ENCODE assay signal across 1 cellular context in the genomic region with DNA sequence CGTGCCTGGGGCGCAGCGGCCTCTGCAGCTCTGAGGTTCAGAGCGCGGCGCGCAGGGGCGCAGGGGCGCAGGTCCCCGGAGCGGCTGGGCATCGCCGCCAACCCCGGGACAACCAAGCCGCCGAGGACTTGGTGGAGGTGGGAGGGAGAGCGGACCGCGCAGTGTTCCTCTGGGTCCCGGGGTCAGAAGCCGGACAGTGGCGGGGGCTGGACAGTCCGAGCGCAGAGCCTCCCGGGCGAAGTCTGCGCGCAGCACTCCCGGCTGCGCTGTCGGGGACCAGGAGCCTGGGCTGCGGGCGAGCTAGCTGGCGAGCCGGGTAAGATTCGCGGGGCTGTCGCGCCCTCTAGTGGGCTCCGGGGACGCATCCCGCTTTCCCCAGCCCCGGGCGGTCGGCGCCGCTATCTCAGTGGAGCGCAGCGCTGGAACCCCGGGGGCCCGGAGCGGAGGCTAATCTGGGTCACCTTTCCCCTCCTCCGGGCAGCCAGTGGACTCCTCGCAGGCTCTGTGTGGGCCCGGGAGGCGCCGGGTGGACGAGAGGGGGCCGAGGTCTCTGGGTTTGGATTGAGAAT.
TF ChIP-seq lines count a peak whose summit lies in the region.

No MANE protein-coding gene starts in this region.

TF ChIP-seq in HepG2, 621 proteins besides CTCF, POLR2A, EP300 and RAD21 (continued from another document and continues in another):
- no peak for TF ChIP-seq ZNF878 (CRISPR knock-in tag; IDR thresholded peaks at IDR 0.05)
- TF ChIP-seq, protein P1, sequence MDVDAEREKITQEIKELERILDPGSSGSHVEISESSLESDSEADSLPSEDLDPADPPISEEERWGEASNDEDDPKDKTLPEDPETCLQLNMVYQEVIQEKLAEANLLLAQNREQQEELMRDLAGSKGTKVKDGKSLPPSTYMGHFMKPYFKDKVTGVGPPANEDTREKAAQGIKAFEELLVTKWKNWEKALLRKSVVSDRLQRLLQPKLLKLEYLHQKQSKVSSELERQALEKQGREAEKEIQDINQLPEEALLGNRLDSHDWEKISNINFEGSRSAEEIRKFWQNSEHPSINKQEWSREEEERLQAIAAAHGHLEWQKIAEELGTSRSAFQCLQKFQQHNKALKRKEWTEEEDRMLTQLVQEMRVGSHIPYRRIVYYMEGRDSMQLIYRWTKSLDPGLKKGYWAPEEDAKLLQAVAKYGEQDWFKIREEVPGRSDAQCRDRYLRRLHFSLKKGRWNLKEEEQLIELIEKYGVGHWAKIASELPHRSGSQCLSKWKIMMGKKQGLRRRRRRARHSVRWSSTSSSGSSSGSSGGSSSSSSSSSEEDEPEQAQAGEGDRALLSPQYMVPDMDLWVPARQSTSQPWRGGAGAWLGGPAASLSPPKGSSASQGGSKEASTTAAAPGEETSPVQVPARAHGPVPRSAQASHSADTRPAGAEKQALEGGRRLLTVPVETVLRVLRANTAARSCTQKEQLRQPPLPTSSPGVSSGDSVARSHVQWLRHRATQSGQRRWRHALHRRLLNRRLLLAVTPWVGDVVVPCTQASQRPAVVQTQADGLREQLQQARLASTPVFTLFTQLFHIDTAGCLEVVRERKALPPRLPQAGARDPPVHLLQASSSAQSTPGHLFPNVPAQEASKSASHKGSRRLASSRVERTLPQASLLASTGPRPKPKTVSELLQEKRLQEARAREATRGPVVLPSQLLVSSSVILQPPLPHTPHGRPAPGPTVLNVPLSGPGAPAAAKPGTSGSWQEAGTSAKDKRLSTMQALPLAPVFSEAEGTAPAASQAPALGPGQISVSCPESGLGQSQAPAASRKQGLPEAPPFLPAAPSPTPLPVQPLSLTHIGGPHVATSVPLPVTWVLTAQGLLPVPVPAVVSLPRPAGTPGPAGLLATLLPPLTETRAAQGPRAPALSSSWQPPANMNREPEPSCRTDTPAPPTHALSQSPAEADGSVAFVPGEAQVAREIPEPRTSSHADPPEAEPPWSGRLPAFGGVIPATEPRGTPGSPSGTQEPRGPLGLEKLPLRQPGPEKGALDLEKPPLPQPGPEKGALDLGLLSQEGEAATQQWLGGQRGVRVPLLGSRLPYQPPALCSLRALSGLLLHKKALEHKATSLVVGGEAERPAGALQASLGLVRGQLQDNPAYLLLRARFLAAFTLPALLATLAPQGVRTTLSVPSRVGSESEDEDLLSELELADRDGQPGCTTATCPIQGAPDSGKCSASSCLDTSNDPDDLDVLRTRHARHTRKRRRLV (CRISPR knock-in tag; IDR thresholded peaks at IDR 0.05): no peak
- no peak for TF ChIP-seq ZNF615 (CRISPR knock-in tag; IDR thresholded peaks at IDR 0.05; ENCODE audit: borderline replicate concordance)
- TF ChIP-seq, protein P2, sequence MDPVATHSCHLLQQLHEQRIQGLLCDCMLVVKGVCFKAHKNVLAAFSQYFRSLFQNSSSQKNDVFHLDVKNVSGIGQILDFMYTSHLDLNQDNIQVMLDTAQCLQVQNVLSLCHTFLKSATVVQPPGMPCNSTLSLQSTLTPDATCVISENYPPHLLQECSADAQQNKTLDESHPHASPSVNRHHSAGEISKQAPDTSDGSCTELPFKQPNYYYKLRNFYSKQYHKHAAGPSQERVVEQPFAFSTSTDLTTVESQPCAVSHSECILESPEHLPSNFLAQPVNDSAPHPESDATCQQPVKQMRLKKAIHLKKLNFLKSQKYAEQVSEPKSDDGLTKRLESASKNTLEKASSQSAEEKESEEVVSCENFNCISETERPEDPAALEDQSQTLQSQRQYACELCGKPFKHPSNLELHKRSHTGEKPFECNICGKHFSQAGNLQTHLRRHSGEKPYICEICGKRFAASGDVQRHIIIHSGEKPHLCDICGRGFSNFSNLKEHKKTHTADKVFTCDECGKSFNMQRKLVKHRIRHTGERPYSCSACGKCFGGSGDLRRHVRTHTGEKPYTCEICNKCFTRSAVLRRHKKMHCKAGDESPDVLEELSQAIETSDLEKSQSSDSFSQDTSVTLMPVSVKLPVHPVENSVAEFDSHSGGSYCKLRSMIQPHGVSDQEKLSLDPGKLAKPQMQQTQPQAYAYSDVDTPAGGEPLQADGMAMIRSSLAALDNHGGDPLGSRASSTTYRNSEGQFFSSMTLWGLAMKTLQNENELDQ (CRISPR knock-in tag; IDR thresholded peaks at IDR 0.05; ENCODE audit: borderline replicate concordance): no peak
- no peak for TF ChIP-seq DNMT3B (CRISPR knock-in tag; conservative IDR thresholded peaks at IDR 0.05)
- TF ChIP-seq ZNF547 (CRISPR knock-in tag; IDR thresholded peaks at IDR 0.05): no peak; the same call in 1 of the 2 replicates
- no peak for TF ChIP-seq HOXA7 (CRISPR knock-in tag; IDR thresholded peaks at IDR 0.05)
- TF ChIP-seq, protein P3, sequence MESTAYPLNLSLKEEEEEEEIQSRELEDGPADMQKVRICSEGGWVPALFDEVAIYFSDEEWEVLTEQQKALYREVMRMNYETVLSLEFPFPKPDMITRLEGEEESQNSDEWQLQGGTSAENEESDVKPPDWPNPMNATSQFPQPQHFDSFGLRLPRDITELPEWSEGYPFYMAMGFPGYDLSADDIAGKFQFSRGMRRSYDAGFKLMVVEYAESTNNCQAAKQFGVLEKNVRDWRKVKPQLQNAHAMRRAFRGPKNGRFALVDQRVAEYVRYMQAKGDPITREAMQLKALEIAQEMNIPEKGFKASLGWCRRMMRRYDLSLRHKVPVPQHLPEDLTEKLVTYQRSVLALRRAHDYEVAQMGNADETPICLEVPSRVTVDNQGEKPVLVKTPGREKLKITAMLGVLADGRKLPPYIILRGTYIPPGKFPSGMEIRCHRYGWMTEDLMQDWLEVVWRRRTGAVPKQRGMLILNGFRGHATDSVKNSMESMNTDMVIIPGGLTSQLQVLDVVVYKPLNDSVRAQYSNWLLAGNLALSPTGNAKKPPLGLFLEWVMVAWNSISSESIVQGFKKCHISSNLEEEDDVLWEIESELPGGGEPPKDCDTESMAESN (CRISPR knock-in tag; conservative IDR thresholded peaks at IDR 0.05): no peak
- no peak for TF ChIP-seq GATA4 (IDR thresholded peaks at IDR 0.05; ENCODE audit: borderline replicate concordance, low read depth)
- TF ChIP-seq ZNF772 (CRISPR knock-in tag; IDR thresholded peaks at IDR 0.05): no peak
- peak; percentile 40; the same call in 1 of the 2 replicates for TF ChIP-seq ZNF331 (CRISPR knock-in tag; IDR thresholded peaks at IDR 0.05)
- TF ChIP-seq ZBTB8A (CRISPR knock-in tag; IDR thresholded peaks at IDR 0.05; ENCODE audit: borderline replicate concordance, low read depth): no peak
- TF ChIP-seq TCF7 (IDR thresholded peaks at IDR 0.05; ENCODE audit: low read depth): no peak
- no peak for TF ChIP-seq ARNT (IDR thresholded peaks at IDR 0.05)
- no peak for TF ChIP-seq SUZ12 (IDR thresholded peaks at IDR 0.05; ENCODE audit: low read depth, low read length)
- TF ChIP-seq, protein P4, sequence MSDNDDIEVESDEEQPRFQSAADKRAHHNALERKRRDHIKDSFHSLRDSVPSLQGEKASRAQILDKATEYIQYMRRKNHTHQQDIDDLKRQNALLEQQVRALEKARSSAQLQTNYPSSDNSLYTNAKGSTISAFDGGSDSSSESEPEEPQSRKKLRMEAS (IDR thresholded peaks at IDR 0.05): no peak
- no peak for TF ChIP-seq MBD4 (IDR thresholded peaks at IDR 0.05; ENCODE audit: borderline replicate concordance, low read length)
- peak; percentile 32; the same call in 1 of the 2 replicates for TF ChIP-seq FOXO1 (CRISPR knock-in tag; IDR thresholded peaks at IDR 0.05)
- TF ChIP-seq, protein P5, sequence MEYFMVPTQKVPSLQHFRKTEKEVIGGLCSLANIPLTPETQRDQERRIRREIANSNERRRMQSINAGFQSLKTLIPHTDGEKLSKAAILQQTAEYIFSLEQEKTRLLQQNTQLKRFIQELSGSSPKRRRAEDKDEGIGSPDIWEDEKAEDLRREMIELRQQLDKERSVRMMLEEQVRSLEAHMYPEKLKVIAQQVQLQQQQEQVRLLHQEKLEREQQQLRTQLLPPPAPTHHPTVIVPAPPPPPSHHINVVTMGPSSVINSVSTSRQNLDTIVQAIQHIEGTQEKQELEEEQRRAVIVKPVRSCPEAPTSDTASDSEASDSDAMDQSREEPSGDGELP (IDR thresholded peaks at IDR 0.05; ENCODE audit: borderline replicate concordance, low read depth): no peak
- TF ChIP-seq ZNF616 (CRISPR knock-in tag; IDR thresholded peaks at IDR 0.05; ENCODE audit: low read depth): no peak
- TF ChIP-seq XRCC5 (optimal IDR thresholded peaks at IDR 0.05; ENCODE audit: low read length): peak; percentile 61
- TF ChIP-seq MTF1 (CRISPR knock-in tag; IDR thresholded peaks at IDR 0.05): 0 out of 2 replicates have a peak, but pooled peaks have one; percentile 29
- TF ChIP-seq ZFP36L2 (CRISPR knock-in tag; IDR thresholded peaks at IDR 0.05): no peak
- TF ChIP-seq, protein P6, sequence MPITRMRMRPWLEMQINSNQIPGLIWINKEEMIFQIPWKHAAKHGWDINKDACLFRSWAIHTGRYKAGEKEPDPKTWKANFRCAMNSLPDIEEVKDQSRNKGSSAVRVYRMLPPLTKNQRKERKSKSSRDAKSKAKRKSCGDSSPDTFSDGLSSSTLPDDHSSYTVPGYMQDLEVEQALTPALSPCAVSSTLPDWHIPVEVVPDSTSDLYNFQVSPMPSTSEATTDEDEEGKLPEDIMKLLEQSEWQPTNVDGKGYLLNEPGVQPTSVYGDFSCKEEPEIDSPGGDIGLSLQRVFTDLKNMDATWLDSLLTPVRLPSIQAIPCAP (CRISPR knock-in tag; IDR thresholded peaks at IDR 0.05; ENCODE audit: low read depth): no peak
- TF ChIP-seq, protein P7, sequence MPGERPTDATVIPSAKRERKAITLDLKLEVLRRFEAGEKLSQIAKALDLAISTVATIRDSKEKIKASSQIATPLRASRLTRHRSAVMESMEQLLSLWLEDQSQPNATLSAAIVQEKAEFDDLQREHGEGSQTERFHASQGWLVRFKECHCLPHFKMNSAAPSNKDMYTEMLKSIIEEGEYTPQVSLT (CRISPR knock-in tag; IDR thresholded peaks at IDR 0.05; ENCODE audit: borderline replicate concordance, low read depth): no peak
- TF ChIP-seq HMG20A (CRISPR knock-in tag; IDR thresholded peaks at IDR 0.05; ENCODE audit: borderline replicate concordance): no peak
- TF ChIP-seq MAFG (CRISPR knock-in tag; IDR thresholded peaks at IDR 0.05): no peak
- no peak for TF ChIP-seq ZNF850 (CRISPR knock-in tag; conservative IDR thresholded peaks at IDR 0.05)
- TF ChIP-seq ZNF232 (CRISPR knock-in tag; IDR thresholded peaks at IDR 0.05; ENCODE audit: borderline replicate concordance): 0 out of 2 replicates have a peak, but pooled peaks have one; percentile 57
- TF ChIP-seq DNMT1 (CRISPR knock-in tag; IDR thresholded peaks at IDR 0.05): no peak
- no peak for TF ChIP-seq ZNF790 (CRISPR knock-in tag; IDR thresholded peaks at IDR 0.05; ENCODE audit: borderline replicate concordance)
- TF ChIP-seq, protein P8, sequence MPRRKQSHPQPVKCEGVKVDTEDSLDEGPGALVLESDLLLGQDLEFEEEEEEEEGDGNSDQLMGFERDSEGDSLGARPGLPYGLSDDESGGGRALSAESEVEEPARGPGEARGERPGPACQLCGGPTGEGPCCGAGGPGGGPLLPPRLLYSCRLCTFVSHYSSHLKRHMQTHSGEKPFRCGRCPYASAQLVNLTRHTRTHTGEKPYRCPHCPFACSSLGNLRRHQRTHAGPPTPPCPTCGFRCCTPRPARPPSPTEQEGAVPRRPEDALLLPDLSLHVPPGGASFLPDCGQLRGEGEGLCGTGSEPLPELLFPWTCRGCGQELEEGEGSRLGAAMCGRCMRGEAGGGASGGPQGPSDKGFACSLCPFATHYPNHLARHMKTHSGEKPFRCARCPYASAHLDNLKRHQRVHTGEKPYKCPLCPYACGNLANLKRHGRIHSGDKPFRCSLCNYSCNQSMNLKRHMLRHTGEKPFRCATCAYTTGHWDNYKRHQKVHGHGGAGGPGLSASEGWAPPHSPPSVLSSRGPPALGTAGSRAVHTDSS (CRISPR knock-in tag; conservative IDR thresholded peaks at IDR 0.05): no peak
- TF ChIP-seq HNRNPK (IDR thresholded peaks at IDR 0.05; ENCODE audit: low read depth, low read length, poor library complexity, severe bottlenecking): peak; percentile 38
- TF ChIP-seq, protein P9, sequence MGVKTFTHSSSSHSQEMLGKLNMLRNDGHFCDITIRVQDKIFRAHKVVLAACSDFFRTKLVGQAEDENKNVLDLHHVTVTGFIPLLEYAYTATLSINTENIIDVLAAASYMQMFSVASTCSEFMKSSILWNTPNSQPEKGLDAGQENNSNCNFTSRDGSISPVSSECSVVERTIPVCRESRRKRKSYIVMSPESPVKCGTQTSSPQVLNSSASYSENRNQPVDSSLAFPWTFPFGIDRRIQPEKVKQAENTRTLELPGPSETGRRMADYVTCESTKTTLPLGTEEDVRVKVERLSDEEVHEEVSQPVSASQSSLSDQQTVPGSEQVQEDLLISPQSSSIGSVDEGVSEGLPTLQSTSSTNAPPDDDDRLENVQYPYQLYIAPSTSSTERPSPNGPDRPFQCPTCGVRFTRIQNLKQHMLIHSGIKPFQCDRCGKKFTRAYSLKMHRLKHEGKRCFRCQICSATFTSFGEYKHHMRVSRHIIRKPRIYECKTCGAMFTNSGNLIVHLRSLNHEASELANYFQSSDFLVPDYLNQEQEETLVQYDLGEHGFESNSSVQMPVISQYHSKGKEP (CRISPR knock-in tag; IDR thresholded peaks at IDR 0.05): no peak
- no peak for TF ChIP-seq ZNF33B (CRISPR knock-in tag; IDR thresholded peaks at IDR 0.05)
- no peak for TF ChIP-seq ZNF205 (CRISPR knock-in tag; IDR thresholded peaks at IDR 0.05)
- no peak for TF ChIP-seq ZSCAN29 (CRISPR knock-in tag; conservative IDR thresholded peaks at IDR 0.05)
- TF ChIP-seq PHF20 (CRISPR knock-in tag; IDR thresholded peaks at IDR 0.05): no peak
- no peak for TF ChIP-seq ELF4 (CRISPR knock-in tag; IDR thresholded peaks at IDR 0.05; ENCODE audit: borderline replicate concordance)
- TF ChIP-seq, protein P10, sequence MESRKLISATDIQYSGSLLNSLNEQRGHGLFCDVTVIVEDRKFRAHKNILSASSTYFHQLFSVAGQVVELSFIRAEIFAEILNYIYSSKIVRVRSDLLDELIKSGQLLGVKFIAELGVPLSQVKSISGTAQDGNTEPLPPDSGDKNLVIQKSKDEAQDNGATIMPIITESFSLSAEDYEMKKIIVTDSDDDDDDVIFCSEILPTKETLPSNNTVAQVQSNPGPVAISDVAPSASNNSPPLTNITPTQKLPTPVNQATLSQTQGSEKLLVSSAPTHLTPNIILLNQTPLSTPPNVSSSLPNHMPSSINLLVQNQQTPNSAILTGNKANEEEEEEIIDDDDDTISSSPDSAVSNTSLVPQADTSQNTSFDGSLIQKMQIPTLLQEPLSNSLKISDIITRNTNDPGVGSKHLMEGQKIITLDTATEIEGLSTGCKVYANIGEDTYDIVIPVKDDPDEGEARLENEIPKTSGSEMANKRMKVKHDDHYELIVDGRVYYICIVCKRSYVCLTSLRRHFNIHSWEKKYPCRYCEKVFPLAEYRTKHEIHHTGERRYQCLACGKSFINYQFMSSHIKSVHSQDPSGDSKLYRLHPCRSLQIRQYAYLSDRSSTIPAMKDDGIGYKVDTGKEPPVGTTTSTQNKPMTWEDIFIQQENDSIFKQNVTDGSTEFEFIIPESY (CRISPR knock-in tag; IDR thresholded peaks at IDR 0.05): no peak
- TF ChIP-seq ZSCAN31 (CRISPR knock-in tag; IDR thresholded peaks at IDR 0.05; ENCODE audit: low read depth): peak; percentile 33; the same call in 1 of the 2 replicates
- no peak for TF ChIP-seq PHF5A (CRISPR knock-in tag; IDR thresholded peaks at IDR 0.05; ENCODE audit: low read depth, unreplicated experiment)
- TF ChIP-seq MEIS1 (CRISPR knock-in tag; IDR thresholded peaks at IDR 0.05; ENCODE audit: borderline replicate concordance): no peak
- TF ChIP-seq MED1 (CRISPR knock-in tag; IDR thresholded peaks at IDR 0.05): peak; percentile 38; the same call in 1 of the 2 replicates
- no peak for TF ChIP-seq NRL (CRISPR knock-in tag; IDR thresholded peaks at IDR 0.05; ENCODE audit: borderline replicate concordance)
- TF ChIP-seq CREB1 (IDR thresholded peaks at IDR 0.05): no peak
- no peak for TF ChIP-seq CREB1 (CRISPR knock-in tag; IDR thresholded peaks at IDR 0.05)
- no peak for TF ChIP-seq NFIC (IDR thresholded peaks at IDR 0.05; ENCODE audit: low read length)
- TF ChIP-seq ZNF563 (CRISPR knock-in tag; IDR thresholded peaks at IDR 0.05): peak; percentile 41; the same call in 1 of the 2 replicates
- no peak for TF ChIP-seq ZFP82 (CRISPR knock-in tag; IDR thresholded peaks at IDR 0.05; ENCODE audit: borderline replicate concordance)
